In the genomic region with DNA sequence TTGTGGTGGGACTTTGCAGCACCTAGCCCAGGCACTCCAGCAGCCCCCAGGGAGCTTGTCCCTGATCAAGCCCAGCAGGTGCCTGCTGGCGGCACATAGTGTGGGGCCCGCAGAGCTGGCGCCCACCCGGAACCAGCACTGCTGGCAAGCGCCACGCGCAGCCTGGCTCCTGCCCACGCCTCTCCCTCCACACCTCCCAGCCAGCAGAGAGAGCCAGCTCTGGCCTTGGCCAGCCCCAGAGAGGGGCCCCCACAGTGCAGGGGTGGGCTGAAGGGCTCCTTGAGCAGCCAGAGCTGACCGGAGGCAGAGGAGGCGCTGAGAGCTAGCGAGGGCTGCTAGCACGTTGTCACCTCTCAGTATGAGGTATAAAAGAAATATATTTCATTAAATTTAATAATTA, we compare ENCODE assay signal across 26 cellular contexts.
"Had no signal": no experiment of that assay in that cellular context is flagged by ENCODE, and none has a peak within 500 bp of the region (broad histone marks: within the 10 kb centered on the region; RNA-seq: fewer than 3 reads in every experiment).

No MANE protein-coding gene starts in this region.

- DNase-seq: naive thymus-derived CD8-positive, alpha-beta T cell; nephron progenitor cell; occipital lobe; ovary; right lobe of liver; sigmoid colon; small intestine; stimulated activated CD4-positive, alpha-beta T cell treated with anti-CD3 and anti-CD28 coated beads, Interleukin-12 subunit alpha, Interleukin-12 subunit beta, amount 100 ng/mL, for 4 hours; stimulated activated CD4-positive, alpha-beta T cell treated with anti-CD3 and anti-CD28 coated beads, Interleukin-1b, Interleukin-23, amount 100 ng/mL, for 48 hours; stimulated activated CD4-positive, alpha-beta T cell treated with anti-CD3 and anti-CD28 coated beads, Interleukin-4, amount 100 ng/mL, for 1 hour; stimulated activated CD4-positive, alpha-beta T cell treated with anti-CD3 and anti-CD28 coated beads, Interleukin-4, amount 100 ng/mL, for 4 hours; stimulated activated CD8-positive, alpha-beta memory T cell treated with anti-CD3 and anti-CD28 coated beads, Interleukin-4, amount 100 ng/mL, for 48 hours; stimulated activated naive CD4-positive, alpha-beta T cell; stimulated activated naive CD8-positive, alpha-beta T cell treated with anti-CD3 and anti-CD28 coated beads, Interleukin-15, amount 100 ng/mL, for 72 hours; stimulated activated naive CD8-positive, alpha-beta T cell treated with anti-CD3 and anti-CD28 coated beads, Interleukin-15, Interleukin-2, amounts not matched to agents 100 U/mL and 50 U/mL, for 24 hours; substantia nigra; tibial artery; transverse colon; upper lobe of right lung; uterus had no signal

- H3K9me3 ChIP-seq: ovary, psoas muscle, right lobe of liver, sigmoid colon, suprapubic skin, testis, tibial artery, transverse colon, upper lobe of right lung, uterus had no signal

- H3K4me3 ChIP-seq: ovary, psoas muscle, right lobe of liver, sigmoid colon, suprapubic skin, testis, tibial artery, transverse colon, upper lobe of right lung, uterus had no signal

- H3K9ac ChIP-seq: parathyroid adenoma had no signal

- ATAC-seq: naive thymus-derived CD8-positive, alpha-beta T cell; psoas muscle; right cardiac atrium; right lobe of liver; stimulated activated memory B cell treated with anti-CD40 and anti-IgM and Interleukin-4, amounts not matched to agents 10 μg/mL and 1 μg/mL and 100 μg/mL, for 72 hours; stimulated activated naive CD8-positive, alpha-beta T cell treated with anti-CD3 and anti-CD28 coated beads, Interleukin-15, amount 100 ng/mL, for 72 hours; stimulated activated naive CD8-positive, alpha-beta T cell treated with anti-CD3 and anti-CD28 coated beads, Interleukin-15, Interleukin-2, amounts not matched to agents 100 U/mL and 50 U/mL, for 24 hours; upper lobe of right lung had no signal

- H2AFZ ChIP-seq: parathyroid adenoma had no signal

- H3K27me3 ChIP-seq: ovary, right lobe of liver, sigmoid colon, suprapubic skin, testis, tibial artery, transverse colon, upper lobe of right lung, uterus had no signal

- H3K36me3 ChIP-seq: ovary, right lobe of liver, sigmoid colon, suprapubic skin, tibial artery, transverse colon, upper lobe of right lung, uterus had no signal

- H3K27ac ChIP-seq: ovary, parathyroid adenoma, psoas muscle, right lobe of liver, sigmoid colon, suprapubic skin, testis, tibial artery, transverse colon, upper lobe of right lung, uterus had no signal

- H3K4me1 ChIP-seq: parathyroid adenoma, psoas muscle, right lobe of liver, suprapubic skin, testis, tibial artery, upper lobe of right lung had no signal
